8 cellular contexts compared by ENCODE assay signal in the genomic region with DNA sequence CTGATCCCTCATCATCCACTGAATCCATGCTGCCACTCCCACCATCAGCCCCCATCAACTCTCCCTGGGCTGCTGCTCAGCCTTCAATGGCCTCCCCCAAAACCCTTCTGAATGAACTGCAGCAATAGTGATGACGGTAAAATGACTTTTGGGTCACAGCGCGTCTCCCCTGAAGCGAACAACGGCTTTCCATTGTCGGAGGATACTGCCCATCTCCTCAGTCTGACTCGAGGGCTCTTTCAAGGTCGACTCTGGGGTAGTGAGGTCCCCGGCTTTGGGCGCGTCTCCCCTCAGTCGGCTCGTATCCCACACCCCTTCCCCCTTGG. TPM values are rescaled to one million over a fixed set of nuclear protein-coding genes. Genes with fewer than 3 reads are reported as not detected.
DNase-seq lines count a peak whose midpoint lies in the region; ATAC-seq and TF ChIP-seq lines count a peak whose summit lies in the region.

No MANE protein-coding gene starts in this region.

- H3K27me3 Mint-ChIP-seq in progenitor cell of endocrine pancreas: peaks cover 10% of the 10 kb centered on the region

- H3K9me3 ChIP-seq in ES-I3 (ENCODE audit: control insufficient read depth, insufficient read depth, low read length) (no peaks in the 10 kb centered on the region), Peyer's patch (no peaks in the 10 kb centered on the region), esophagus (ENCODE audit: control insufficient read depth in 2 of 2, insufficient read depth in 1 of 2, low read depth in 1 of 2, low read length in 1 of 2) (no peaks in the 10 kb centered on the region)

- ATAC-seq in GM21619 (IDR thresholded peaks at IDR 0.05; ENCODE audit: unreplicated experiment) (no peak), GM18520 (IDR thresholded peaks at IDR 0.05; ENCODE audit: unreplicated experiment) (no peak)

- peak overlapping the region; percentile 90 for H3K9ac ChIP-seq in ES-I3 (ENCODE audit: low read depth, low read length)

- H3K27ac Mint-ChIP-seq in progenitor cell of endocrine pancreas: peak overlapping the region; percentile 98

- TF ChIP-seq CTCF in Peyer's patch (IDR thresholded peaks at IDR 0.05) (no peak), progenitor cell of endocrine pancreas (IDR thresholded peaks at IDR 0.05; ENCODE audit: unreplicated experiment) (no peak)

- no peaks in the 10 kb centered on the region for H3K36me3 Mint-ChIP-seq in progenitor cell of endocrine pancreas (ENCODE audit: insufficient read depth)

- TF ChIP-seq POLR2A in Peyer's patch (IDR thresholded peaks at IDR 0.05): no peak

- peak overlapping the region; percentile 72 to 81 (median 79) for H3K27ac ChIP-seq in Peyer's patch
- peak overlapping the region; percentile 20 to 83 for H3K27ac ChIP-seq in esophagus (ENCODE audit: low read depth in 2 of 2, low read length in 1 of 2)

- H3K4me3 Mint-ChIP-seq in progenitor cell of endocrine pancreas (ENCODE audit: low read depth): peak overlapping the region; percentile 98

- H3K36me3 ChIP-seq in ES-I3 (ENCODE audit: insufficient read depth, low read length): no peaks in the 10 kb centered on the region
- H3K36me3 ChIP-seq in Peyer's patch: no peaks in the 10 kb centered on the region
- no peaks in the 10 kb centered on the region for H3K36me3 ChIP-seq in esophagus (ENCODE audit: control insufficient read depth in 2 of 2, insufficient read depth in 2 of 2, low read length in 1 of 2)

- DNase-seq in Peyer's patch: no peak
- DNase-seq in progenitor cell of endocrine pancreas (ENCODE audit: low spot score, unreplicated experiment): no peak
- DNase-seq in NCI-H2081 (lab: John Stamatoyannopoulos, UW): no peak
- no peak for DNase-seq in NCI-H146 treated with DMSO at 0.1 percent for 48 hours (lab: John Stamatoyannopoulos, UW; ENCODE audit: unreplicated experiment)

- H3K4me1 ChIP-seq in ES-I3 (ENCODE audit: insufficient read depth, low read length) (no peaks in the 10 kb centered on the region; the same call in 1 of the 2 replicates), Peyer's patch (peaks cover 0 to 12% (median 0%) of the 10 kb centered on the region in 4 donors), esophagus (ENCODE audit: control insufficient read depth in 2 of 2, insufficient read depth in 2 of 2, low read length in 1 of 2) (peaks cover 0 to 11% of the 10 kb centered on the region in 2 donors)

- H3K4me1 Mint-ChIP-seq in progenitor cell of endocrine pancreas (ENCODE audit: low read depth): peaks cover 10% of the 10 kb centered on the region

- WGBS in esophagus, 2 donors: 9 to 11% methylated on average over 13 of the region's 13 CpGs

- no peaks in the 10 kb centered on the region for H3K27me3 ChIP-seq in Peyer's patch
- no peaks in the 10 kb centered on the region for H3K27me3 ChIP-seq in esophagus (ENCODE audit: control insufficient read depth in 1 of 2, insufficient read depth in 2 of 2, low read length in 2 of 2)

- H3K9me3 Mint-ChIP-seq in progenitor cell of endocrine pancreas (ENCODE audit: low read depth): no peaks in the 10 kb centered on the region

- H3K4me3 ChIP-seq in Peyer's patch (peak overlapping the region; percentile 53 to 79 (median 58)), esophagus (ENCODE audit: low read depth in 1 of 2, low read length in 2 of 2) (peak overlapping the region; percentile 77 to 90)

RNA-seq across cellular contexts. Expression of gene ZBTB38, which starts 57.2 kb away (rescaled TPM):
- 100 to 1,000 TPM; 168 to 254 (median 184) TPM for total RNA-seq in Peyer's patch
- polyA plus RNA-seq in esophagus: 1 to 10 TPM; 3.4 to 5.9 TPM
- 25.8 and 27.0 TPM in 2 replicates for total RNA-seq in progenitor cell of endocrine pancreas
